ENCODE assay signal across 13 cellular contexts in the genomic region with DNA sequence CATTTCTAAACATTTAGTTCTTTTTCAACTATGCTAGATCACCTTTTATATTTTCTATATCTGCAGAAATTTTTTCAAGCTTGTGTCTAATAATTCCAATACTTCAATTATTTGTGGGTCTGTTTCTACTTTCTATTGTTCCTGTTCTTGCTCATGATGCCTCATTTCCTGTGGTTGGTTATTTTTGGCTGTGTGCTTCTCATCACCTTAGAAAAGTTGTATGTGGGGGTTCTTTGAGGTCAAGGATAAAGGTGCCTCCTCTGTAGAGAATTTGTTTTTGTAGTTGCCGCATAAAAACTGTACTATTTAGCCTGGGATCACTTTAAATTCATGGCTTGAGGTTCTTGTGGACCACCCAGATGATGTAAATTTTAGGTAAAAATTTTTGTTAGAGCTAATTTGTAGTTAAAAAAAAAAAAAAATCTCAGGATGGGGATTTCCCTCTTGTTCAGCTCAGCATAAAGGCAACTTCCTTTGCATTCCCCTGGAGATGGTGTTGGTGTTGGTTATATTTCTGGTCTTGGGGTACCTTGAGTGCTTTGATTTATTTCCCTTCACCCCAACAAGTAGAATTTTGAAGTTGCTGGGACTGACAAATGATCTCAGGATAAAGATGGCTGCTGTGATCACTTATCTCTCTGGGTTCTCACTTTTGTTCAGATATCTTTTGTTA.
DNase-seq lines count a peak whose midpoint lies in the region; FAIRE-seq and TF ChIP-seq lines count a peak whose summit lies in the region.
"Had no signal": no experiment of that assay in that cellular context is flagged by ENCODE, and none has a peak within 500 bp of the region (broad histone marks: within the 10 kb centered on the region; RNA-seq: fewer than 3 reads in every experiment).

No MANE protein-coding gene starts in this region.

- H3K36me3 ChIP-seq in KMS-11 (ENCODE audit: insufficient read depth), result no peaks in the 10 kb centered on the region
- H3K36me3 ChIP-seq: heart right ventricle had no signal

- H3K36me3 Mint-ChIP-seq in activated naive CD4-positive, alpha-beta T cell treated with anti-CD3 and anti-CD28 coated beads, Interleukin-2, amount 50 U/mL, for 24 hours, result peaks cover 10% of the 10 kb centered on the region

- H3K4me3 ChIP-seq in KMS-11 (IDR thresholded peaks at IDR 0.05; ENCODE audit: insufficient read depth, low read depth, low read length) (no peak overlapping the region), astrocyte of the spinal cord (ENCODE audit: low read depth, low read length) (no peak overlapping the region)
- H3K4me3 ChIP-seq: heart right ventricle had no signal

- no peak for DNase-seq in activated naive CD4-positive, alpha-beta T cell (lab: John Stamatoyannopoulos, UW)
- DNase-seq in astrocyte of the spinal cord (ENCODE audit: low read depth, low spot score) (peak; percentile 40), urothelium cell line (ENCODE audit: low spot score) (peak; percentile 52), LoVo (ENCODE audit: low spot score) (no peak), NCI-H526 (lab: John Stamatoyannopoulos, UW) (no peak), posterior cingulate gyrus (no peak)
- DNase-seq: GDM1; heart right ventricle; NCI-H187 treated with DMSO at 0.1 percent for 48 hours; SHP77; stimulated activated CD4-positive, alpha-beta T cell treated with anti-CD3 and anti-CD28 coated beads, Interleukin-12 subunit alpha, Interleukin-12 subunit beta, amount 100 ng/mL, for 4 hours had no signal

- H3K9me3 Mint-ChIP-seq in activated naive CD4-positive, alpha-beta T cell treated with anti-CD3 and anti-CD28 coated beads, Interleukin-2, amount 50 U/mL, for 24 hours, result peaks cover 12% of the 10 kb centered on the region

- H3K9ac ChIP-seq in KMS-11, result no peak overlapping the region

- in situ Hi-C loops in astrocyte of the spinal cord (cut with HindIII; ENCODE audit: low sequenced_read_pairs), result no loop called here

- peak overlapping the region; percentile 1; the same call in 1 of the 2 replicates for H3K4me2 ChIP-seq in KMS-11

- no peaks in the 10 kb centered on the region for H3K79me2 ChIP-seq in KMS-11 (ENCODE audit: insufficient read depth, low read depth)

- TF ChIP-seq CTCF in KMS-11 (conservative IDR thresholded peaks at IDR 0.05; ENCODE audit: low read depth, low read length), result no peak
- TF ChIP-seq CTCF in astrocyte of the spinal cord (IDR thresholded peaks at IDR 0.05; ENCODE audit: low read depth, low read length), result no peak

- H3K4me1 Mint-ChIP-seq in activated naive CD4-positive, alpha-beta T cell treated with anti-CD3 and anti-CD28 coated beads, Interleukin-2, amount 50 U/mL, for 24 hours, result peaks cover 43% of the 10 kb centered on the region

- peak overlapping the region; percentile 24 for H3K27ac Mint-ChIP-seq in activated naive CD4-positive, alpha-beta T cell treated with anti-CD3 and anti-CD28 coated beads, Interleukin-2, amount 50 U/mL, for 24 hours

- no peaks in the 10 kb centered on the region for H3K27me3 ChIP-seq in KMS-11 (ENCODE audit: insufficient read depth, low read depth)

- H3K4me3 Mint-ChIP-seq in activated naive CD4-positive, alpha-beta T cell treated with anti-CD3 and anti-CD28 coated beads, Interleukin-2, amount 50 U/mL, for 24 hours, result peak overlapping the region; percentile 0

- no peak overlapping the region for H2AFZ ChIP-seq in KMS-11 (ENCODE audit: low read depth)

- H3K4me1 ChIP-seq in KMS-11 (ENCODE audit: low read depth, poor library complexity, severe bottlenecking), result peaks cover 39% of the 10 kb centered on the region

- intact Hi-C loops in posterior cingulate gyrus (cut with DNase I), result no loop called here

- no peaks in the 10 kb centered on the region for H4K20me1 ChIP-seq in KMS-11 (ENCODE audit: insufficient read depth)

- no peak for FAIRE-seq in urothelium cell line (lab: Jason Lieb, UNC)

- H3K27me3 Mint-ChIP-seq in activated naive CD4-positive, alpha-beta T cell treated with anti-CD3 and anti-CD28 coated beads, Interleukin-2, amount 50 U/mL, for 24 hours, result no peaks in the 10 kb centered on the region

- H3K27ac ChIP-seq in KMS-11, result no peak overlapping the region
- H3K27ac ChIP-seq: heart right ventricle had no signal

Comparison
In these comparisons a context has a peak if more than half of its experiments do, and no peak if none do; other contexts are left out.
1. DNase-seq: peak in astrocyte of the spinal cord (single experiment) and urothelium cell line (single experiment); none in activated naive CD4-positive, alpha-beta T cell (0 of 4), LoVo (single experiment), NCI-H526 (0 of 2) and posterior cingulate gyrus (0 of 10).